30 cellular contexts compared by ENCODE assay signal in genomic region chr14:23643533-23644194, GRCh38. TPM values are rescaled to one million over a fixed set of nuclear protein-coding genes. Genes with fewer than 3 reads are reported as not detected.
"Had no signal": no experiment of that assay in that cellular context is flagged by ENCODE, and none has a peak within 500 bp of the region (broad histone marks: within the 10 kb centered on the region; RNA-seq: fewer than 3 reads in every experiment).

No MANE protein-coding gene starts in this region.

- ATAC-seq: left cardiac atrium; left lobe of liver; lower lobe of right lung; natural killer cell; sciatic nerve; stimulated activated memory B cell treated with anti-CD40 and anti-IgM and Interleukin-4, amounts not matched to agents 10 μg/mL and 1 μg/mL and 100 μg/mL, for 72 hours; stimulated activated naive CD8-positive, alpha-beta T cell treated with anti-CD3 and anti-CD28 coated beads, Interleukin-15, amount 100 ng/mL, for 72 hours had no signal

- H3K27me3 Mint-ChIP-seq: progenitor cell of endocrine pancreas; stimulated activated naive CD8-positive, alpha-beta T cell treated with anti-CD3 and anti-CD28 coated beads, Interleukin-15, amount 100 ng/mL, for 72 hours had no signal

- H3K4me2 ChIP-seq: neural progenitor cell had no signal

- H3K4me1 ChIP-seq: lower lobe of right lung, neural progenitor cell had no signal

- H3K4me1 Mint-ChIP-seq: mesothelial cell of epicardium; naive B cell; neural progenitor cell; stimulated activated memory B cell treated with anti-CD40 and anti-IgM and Interleukin-4, amounts not matched to agents 10 μg/mL and 1 μg/mL and 100 μg/mL, for 72 hours had no signal

- H2AFZ ChIP-seq: neural progenitor cell had no signal

- H3K4me3 ChIP-seq: lower lobe of right lung, neural progenitor cell, ovary, right atrium auricular region, skin epidermis, tibial nerve, uterus had no signal

- H3K27ac Mint-ChIP-seq: mesothelial cell of epicardium; naive B cell; natural killer cell; nephron progenitor cell; neural progenitor cell; progenitor cell of endocrine pancreas; stimulated activated memory B cell treated with anti-CD40 and anti-IgM and Interleukin-4, amounts not matched to agents 10 μg/mL and 1 μg/mL and 100 μg/mL, for 72 hours; type B pancreatic cell had no signal

- H3K36me3 Mint-ChIP-seq: mesothelial cell of epicardium; naive B cell; natural killer cell; neural progenitor cell; stimulated activated memory B cell treated with anti-CD40 and anti-IgM and Interleukin-4, amounts not matched to agents 10 μg/mL and 1 μg/mL and 100 μg/mL, for 72 hours; type B pancreatic cell had no signal

- FAIRE-seq: keratinocyte had no signal

- H3K27me3 ChIP-seq: neural progenitor cell, neutrophil, ovary, right atrium auricular region, tibial nerve, uterus had no signal

- H3K27ac ChIP-seq: lower lobe of right lung, neural progenitor cell, neutrophil, right atrium auricular region, skin epidermis, tibial nerve, uterus had no signal

- H3K4me3 Mint-ChIP-seq: mesothelial cell of epicardium; naive B cell; natural killer cell; nephron progenitor cell; neural progenitor cell; stimulated activated memory B cell treated with anti-CD40 and anti-IgM and Interleukin-4, amounts not matched to agents 10 μg/mL and 1 μg/mL and 100 μg/mL, for 72 hours; stimulated activated naive CD8-positive, alpha-beta T cell treated with anti-CD3 and anti-CD28 coated beads, Interleukin-15, amount 100 ng/mL, for 72 hours; type B pancreatic cell had no signal

- H3K36me3 ChIP-seq: lower lobe of right lung, neural progenitor cell, neutrophil, ovary, right atrium auricular region, tibial nerve, uterus had no signal

- H3K9me3 Mint-ChIP-seq: natural killer cell; neural progenitor cell; stimulated activated memory B cell treated with anti-CD40 and anti-IgM and Interleukin-4, amounts not matched to agents 10 μg/mL and 1 μg/mL and 100 μg/mL, for 72 hours; stimulated activated naive CD8-positive, alpha-beta T cell treated with anti-CD3 and anti-CD28 coated beads, Interleukin-15, amount 100 ng/mL, for 72 hours; type B pancreatic cell had no signal

- H3K9me3 ChIP-seq: lower lobe of right lung, neutrophil, ovary, right atrium auricular region, tibial nerve, uterus had no signal

- DNase-seq: hippocampal formation; kidney glomerular epithelial cell; left cardiac atrium; lower lobe of right lung; mammary epithelial cell; mesenchymal stem cell; naive B cell; natural killer cell; nephron progenitor cell; occipital lobe; ovary; stimulated activated CD4-positive, alpha-beta T cell treated with anti-CD3 and anti-CD28 coated beads, Interleukin-4, amount 100 ng/mL, for 24 hours; stimulated activated naive CD4-positive, alpha-beta T cell treated with Interleukin-2 at 50 U/mL for 16 hours; stimulated activated naive CD8-positive, alpha-beta T cell treated with anti-CD3 and anti-CD28 coated beads, Interleukin-15, amount 100 ng/mL, for 72 hours; substantia nigra; uterus had no signal

- H3K9ac ChIP-seq: neural progenitor cell had no signal

RNA-seq across cellular contexts. Expression of gene DHRS2, which starts 7.5 kb away (rescaled TPM):
- total RNA-seq: left cardiac atrium, mononuclear cell, right atrium auricular region, sciatic nerve, temporal lobe had no signal
